In genomic region chr3:52537165-52537635, GRCh38 we compare ENCODE assay signal across 8 cellular contexts. TPM values are rescaled to one million over a fixed set of nuclear protein-coding genes. Genes with fewer than 3 reads are reported as not detected.
DNase-seq lines count a peak whose midpoint lies in the region; ATAC-seq and TF ChIP-seq lines count a peak whose summit lies in the region.

No MANE protein-coding gene starts in this region.

- peaks cover 4 to 77% (median 48%) of the 10 kb centered on the region in 12 donors for H3K4me1 ChIP-seq in heart left ventricle
- peaks cover 51 to 52% of the 10 kb centered on the region in 2 donors for H3K4me1 ChIP-seq in gastrocnemius medialis

- H3K27me3 Mint-ChIP-seq in activated B cell treated with CpG ODN at 0.5 μM for 24 hours, result no peaks in the 10 kb centered on the region

- in situ Hi-C loops in gastrocnemius medialis (cut with MboI; ENCODE audit: low sequenced_read_pairs in 4 of 4), result no loop called here

- no peaks in the 10 kb centered on the region for H3K9me3 Mint-ChIP-seq in activated B cell treated with CpG ODN at 0.5 μM for 24 hours

- H3K4me1 Mint-ChIP-seq in activated B cell treated with CpG ODN at 0.5 μM for 24 hours, result peaks cover 42% of the 10 kb centered on the region

- no peak for ATAC-seq in activated B cell treated with CpG ODN at 0.5 μM for 24 hours (ENCODE audit: low read depth)
- ATAC-seq in heart left ventricle, result peak; percentile 6 to 36 (median 22)
- peak; percentile 6 to 18 for ATAC-seq in gastrocnemius medialis
- ATAC-seq in HG02852 (IDR thresholded peaks at IDR 0.05; ENCODE audit: unreplicated experiment), result no peak
- no peak for ATAC-seq in HG03045 (IDR thresholded peaks at IDR 0.05; ENCODE audit: unreplicated experiment)

- H3K27ac ChIP-seq in heart left ventricle, result peak overlapping the region; percentile 85 to 97 (median 94)
- H3K27ac ChIP-seq in gastrocnemius medialis, result peak overlapping the region; percentile 88 to 99 (median 94)

- CTCF ChIA-PET in activated B cell treated with CpG ODN at 0.5 μM for 24 hours (lab: Charles Lee), result no interaction called here

- intact Hi-C loops in activated B cell treated with CpG ODN at 0.5 μM for 24 hours (cut with micrococcal nuclease) (loop anchor here (2.0 to 10.0 kb wide), 9 partner anchors 64 to 1150 kb away; partner anchors contain the start of genes ACY1, DUSP7, ITIH1 and MANF), heart left ventricle (cut with DNase I) (loop anchor here in 7 of 10 donors (2.0 to 5.0 kb wide), 5 partner anchors 55 to 145 kb away; partner anchors contain the start of gene NISCH (in 1 of the 7)), gastrocnemius medialis (cut with DNase I; ENCODE audit: low total_unique reads) (loop anchor here (2.0 to 5.0 kb wide), 5 partner anchors 44 to 295 kb away; partner anchors contain the start of genes ITIH4, PBRM1 and TNNC1)

- H3K9me3 ChIP-seq in heart left ventricle (no peaks in the 10 kb centered on the region), gastrocnemius medialis (no peaks in the 10 kb centered on the region)

- no peak for DNase-seq in H7
- DNase-seq in activated B cell treated with CpG ODN at 0.5 μM for 24 hours, result no peak
- no peak for DNase-seq in heart left ventricle
- no peak for DNase-seq in gastrocnemius medialis
- no peak for DNase-seq in cerebellum (ENCODE audit: low spot score)
- DNase-seq in stimulated activated CD4-positive, alpha-beta T cell treated with anti-CD3 and anti-CD28 coated beads, Interleukin-2, amount 100 ng/mL, for 48 hours, result no peak

- H3K4me3 Mint-ChIP-seq in activated B cell treated with CpG ODN at 0.5 μM for 24 hours, result peak overlapping the region; percentile 98

- WGBS in heart left ventricle, 4 donors, result 2 to 5% (median 3%) methylated on average over 6 of the region's 6 CpGs

- TF ChIP-seq POLR2A in heart left ventricle (IDR thresholded peaks at IDR 0.05) (no peak), gastrocnemius medialis (IDR thresholded peaks at IDR 0.05) (no peak)

- H3K36me3 ChIP-seq in H7 (replicated peaks; ENCODE audit: control insufficient read depth, insufficient read depth, low read length) (no peaks in the 10 kb centered on the region; the same call in 1 of the 2 replicates), heart left ventricle (peaks cover 0 to 31% (median 22%) of the 10 kb centered on the region in 9 donors), gastrocnemius medialis (peaks cover 0 to 18% of the 10 kb centered on the region in 2 donors)

- H3K27me3 ChIP-seq in H7 (ENCODE audit: control insufficient read depth, insufficient read depth, low read length), result no peaks in the 10 kb centered on the region
- H3K27me3 ChIP-seq in heart left ventricle, result no peaks in the 10 kb centered on the region
- no peaks in the 10 kb centered on the region for H3K27me3 ChIP-seq in gastrocnemius medialis

- TF ChIP-seq CTCF in activated B cell treated with CpG ODN at 0.5 μM for 24 hours (IDR thresholded peaks at IDR 0.05) (no peak), heart left ventricle (IDR thresholded peaks at IDR 0.05) (peak in 1 of 12 donors; percentile 7), gastrocnemius medialis (IDR thresholded peaks at IDR 0.05 in 4 of 5, conservative IDR thresholded peaks at IDR 0.05 in 1 of 5) (peak in 1 of 5 experiments; percentile 25)

- POLR2A ChIA-PET in activated B cell treated with CpG ODN at 0.5 μM for 24 hours (lab: Charles Lee), result interaction anchor here (0.5 kb wide), 1 partner anchor 1061 kb away, joined by 3 read pairs; no protein-coding TSS in a partner anchor

- H3K27ac Mint-ChIP-seq in activated B cell treated with CpG ODN at 0.5 μM for 24 hours, result peak overlapping the region; percentile 96

- peaks cover 31% of the 10 kb centered on the region for H3K36me3 Mint-ChIP-seq in activated B cell treated with CpG ODN at 0.5 μM for 24 hours (ENCODE audit: low read depth)

- H3K4me3 ChIP-seq in H7 (ENCODE audit: insufficient read depth, low read depth, low read length) (peak overlapping the region; percentile 63), heart left ventricle (peak overlapping the region; percentile 47 to 88 (median 72)), gastrocnemius medialis (peak overlapping the region; percentile 63 to 91 (median 77))

RNA-seq across cellular contexts. Expression of gene UQCC5, which starts 0.8 kb away (rescaled TPM):
- total RNA-seq in H7 (2014; rRNA removed; shearing (Covaris generic)), result 17.0 and 21.5 TPM in 2 replicates
- total RNA-seq in activated B cell treated with CpG ODN at 0.5 μM for 24 hours (11.7 and 13.6 TPM in 2 replicates), heart left ventricle (10 to 100 TPM in 8 of 9 donors, 1 to 10 TPM in 1; 2.0 to 73.0 (median 59.2) TPM), gastrocnemius medialis (10 to 100 TPM in 1 of 4 donors, 1 to 10 TPM in 1, under 1 TPM in 2; 0.31 to 26.1 (median 0.87) TPM), cerebellum (4.5 TPM)
- polyA plus RNA-seq in heart left ventricle, result 100 to 1,000 TPM in 1 of 2 donors, 10 to 100 TPM in 1; 45.2 to 113 TPM

RNA-seq across cellular contexts. Expression of gene NT5DC2, which starts 3.5 kb away (rescaled TPM):
- 302 and 311 TPM in 2 replicates for total RNA-seq in H7 (2014; rRNA removed; shearing (Covaris generic))
- 9.5 and 9.9 TPM in 2 replicates for total RNA-seq in activated B cell treated with CpG ODN at 0.5 μM for 24 hours
- 10 to 100 TPM; 22.8 to 99.6 (median 52.7) TPM for total RNA-seq in heart left ventricle
- polyA plus RNA-seq in heart left ventricle, result 10 to 100 TPM; 61.1 to 92.7 TPM
- 10 to 100 TPM in 1 of 4 donors, 1 to 10 TPM in 3; 4.4 to 14.7 (median 8.1) TPM for total RNA-seq in gastrocnemius medialis
- total RNA-seq in cerebellum, result 39.0 TPM

RNA-seq across cellular contexts. Expression of gene STAB1, which starts 42.1 kb away (rescaled TPM):
- 0.52 and 1.3 TPM in 2 replicates for total RNA-seq in H7 (2014; rRNA removed; shearing (Covaris generic))
- total RNA-seq in activated B cell treated with CpG ODN at 0.5 μM for 24 hours (0.64 and 0.71 TPM in 2 replicates), heart left ventricle (100 to 1,000 TPM in 2 of 9 donors, 10 to 100 TPM in 7; 34.1 to 351 (median 50.6) TPM), gastrocnemius medialis (10 to 100 TPM; 10.3 to 27.2 (median 23.3) TPM), cerebellum (19.8 TPM)
- 10 to 100 TPM; 41.0 to 79.1 TPM for polyA plus RNA-seq in heart left ventricle

Comparison
In these comparisons a context has a peak if more than half of its experiments do, and no peak if none do; other contexts are left out.
1. ATAC-seq: peak in heart left ventricle (4 of 4) and gastrocnemius medialis (2 of 2); none in activated B cell treated with CpG ODN at 0.5 μM for 24 hours (single experiment), HG02852 (single experiment) and HG03045 (single experiment).
2. Peak in every context shown above with its lines, with median percentiles within 50 percentile points of each other: H3K4me3 ChIP-seq.